8 cellular contexts compared by ENCODE assay signal in the genomic region with DNA sequence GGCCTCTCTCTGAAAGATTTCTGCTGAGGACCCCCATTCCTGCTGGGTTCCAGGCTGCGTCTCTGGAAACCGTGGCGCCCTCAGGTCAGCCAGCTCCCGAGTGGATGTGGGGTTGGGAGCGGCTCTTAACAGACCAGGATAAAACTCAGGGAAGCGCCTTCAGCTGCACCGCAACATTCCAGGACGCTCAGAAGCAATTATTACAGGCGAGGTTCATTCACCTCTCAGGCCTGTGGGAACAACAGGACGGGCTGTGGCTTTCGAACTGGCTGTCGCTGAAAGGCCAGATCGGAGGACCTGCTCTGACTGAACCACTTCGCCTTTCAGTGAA. TPM values are rescaled to one million over a fixed set of nuclear protein-coding genes. Genes with fewer than 3 reads are reported as not detected.
DNase-seq lines count a peak whose midpoint lies in the region; ATAC-seq and TF ChIP-seq lines count a peak whose summit lies in the region.

No MANE protein-coding gene starts in this region.

- no peaks in the 10 kb centered on the region for H3K36me3 Mint-ChIP-seq in chondrocyte (ENCODE audit: low read depth)

- H3K9me3 ChIP-seq in cardiac muscle cell (ENCODE audit: low read depth) (no peaks in the 10 kb centered on the region), mucosa of descending colon (no peaks in the 10 kb centered on the region), uterus (no peaks in the 10 kb centered on the region)

- H3K4me1 Mint-ChIP-seq in chondrocyte (ENCODE audit: low read depth), result peaks cover 25% of the 10 kb centered on the region

- intact Hi-C loops in cardiac septum (cut with DNase I), result loop anchor here (10.0 kb wide), 1 partner anchor 308 kb away; a partner anchor contains a TSS
- intact Hi-C loops in mucosa of descending colon (cut with DNase I, micrococcal nuclease), result no loop called here
- intact Hi-C loops in uterus (cut with DNase I; ENCODE audit: low total_unique reads), result no loop called here

- no peaks in the 10 kb centered on the region for H3K4me1 ChIP-seq in cardiac muscle cell (ENCODE audit: low read depth)
- H3K4me1 ChIP-seq in mucosa of descending colon (ENCODE audit: low read depth), result peaks cover 11% of the 10 kb centered on the region
- H3K4me1 ChIP-seq in uterus, result peaks cover 0 to 6% of the 10 kb centered on the region in 2 donors

- no peak for TF ChIP-seq POLR2A in uterus (IDR thresholded peaks at IDR 0.05)

- H3K9me3 Mint-ChIP-seq in chondrocyte (ENCODE audit: low read depth), result no peaks in the 10 kb centered on the region

- H3K27ac ChIP-seq in cardiac muscle cell (no peak overlapping the region), uterus (peak overlapping the region; percentile 20 to 51)

- TF ChIP-seq CTCF in cardiac muscle cell (IDR thresholded peaks at IDR 0.05; ENCODE audit: low read depth, low read length) (no peak), chondrocyte (IDR thresholded peaks at IDR 0.05) (no peak), mucosa of descending colon (IDR thresholded peaks at IDR 0.05) (no peak), uterus (IDR thresholded peaks at IDR 0.05) (no peak)

- H3K27me3 Mint-ChIP-seq in chondrocyte (ENCODE audit: low read depth), result peaks cover 8% of the 10 kb centered on the region

- no peaks in the 10 kb centered on the region for H3K36me3 ChIP-seq in cardiac muscle cell
- no peaks in the 10 kb centered on the region for H3K36me3 ChIP-seq in mucosa of descending colon (ENCODE audit: low read depth)
- H3K36me3 ChIP-seq in uterus, result no peaks in the 10 kb centered on the region

- DNase-seq in cardiac muscle cell (ENCODE audit: low read depth in 1 of 2, low spot score in 1 of 2) (no peak), cardiac septum (ENCODE audit: low spot score) (no peak), chondrocyte (ENCODE audit: low spot score) (no peak), mucosa of descending colon (no peak), uterus (no peak), NCI-H2029 (lab: John Stamatoyannopoulos, UW) (no peak)
- no peak for DNase-seq in NK-92 treated with Interleukin-12 subunit alpha and Interleukin-12 subunit beta, amount 100 ng/mL, for 24 hours (lab: John Stamatoyannopoulos, UW)

- peak overlapping the region; percentile 73 for H3K27ac Mint-ChIP-seq in chondrocyte (ENCODE audit: unreplicated experiment)

- peaks cover 33% of the 10 kb centered on the region for H3K27me3 ChIP-seq in cardiac muscle cell
- H3K27me3 ChIP-seq in uterus, result no peaks in the 10 kb centered on the region

- ATAC-seq in mucosa of descending colon, result peak; percentile 61
- ATAC-seq in GM21576 (IDR thresholded peaks at IDR 0.05; ENCODE audit: unreplicated experiment), result no peak

- H3K4me3 Mint-ChIP-seq in chondrocyte (ENCODE audit: unreplicated experiment), result peak overlapping the region; percentile 98

- peak overlapping the region; percentile 60 for H3K4me3 ChIP-seq in cardiac muscle cell
- peak overlapping the region; percentile 50 for H3K4me3 ChIP-seq in mucosa of descending colon
- H3K4me3 ChIP-seq in uterus, result peak overlapping the region; percentile 37 to 64

RNA-seq across cellular contexts. Expression of a gene that starts 0.4 kb away (rescaled TPM):
- total RNA-seq in cardiac muscle cell, result 1.1 and 13.9 TPM in 2 replicates
- polyA plus RNA-seq in cardiac muscle cell, result 0.07 and 10.4 TPM in 2 replicates
- total RNA-seq in cardiac septum, result 2.8 TPM
- 3.6 to 6.3 TPM (median 5.6 TPM) in 3 replicates for total RNA-seq in chondrocyte
- 10 to 100 TPM; 14.0 to 24.0 (median 22.9) TPM for total RNA-seq in mucosa of descending colon
- total RNA-seq in uterus, result 10 to 100 TPM in 1 of 4 donors, 1 to 10 TPM in 1, not detected in 2; 2.5 to 45.8 TPM
